ENCODE assay signal across 22 cellular contexts in genomic region chr18:2002604-2003003, GRCh38.
DNase-seq lines count a peak whose midpoint lies in the region; ATAC-seq and TF ChIP-seq lines count a peak whose summit lies in the region.
"Had no signal": no experiment of that assay in that cellular context is flagged by ENCODE, and none has a peak within 500 bp of the region (broad histone marks: within the 10 kb centered on the region; RNA-seq: fewer than 3 reads in every experiment).

No MANE protein-coding gene starts in this region.

- H2AFZ ChIP-seq in trophoblast cell (ENCODE audit: insufficient read depth, low read length, poor library complexity), result peak overlapping the region; percentile 25

- no peak overlapping the region for H3K23ac ChIP-seq in trophoblast cell (ENCODE audit: low read length)

- peak overlapping the region; percentile 29 for H4K8ac ChIP-seq in trophoblast cell (ENCODE audit: low read depth, low read length)

- TF ChIP-seq CTCF in fibroblast of the aortic adventitia (IDR thresholded peaks at IDR 0.05; ENCODE audit: insufficient read depth, low read length), result no peak

- no peak overlapping the region for H3K4ac ChIP-seq in trophoblast cell (ENCODE audit: low read depth, low read length)

- H3K14ac ChIP-seq in trophoblast cell (ENCODE audit: low read length), result no peak overlapping the region

- H3K9ac ChIP-seq in trophoblast cell (ENCODE audit: low read length), result no peak overlapping the region

- H3K79me1 ChIP-seq in trophoblast cell (ENCODE audit: low read length), result peaks cover 12% of the 10 kb centered on the region

- H3K79me2 ChIP-seq in trophoblast cell (ENCODE audit: control insufficient read depth, insufficient read depth, low read length, poor library complexity), result peaks cover 2% of the 10 kb centered on the region

- peaks cover 11 to 14% of the 10 kb centered on the region in 2 experiments for H3K4me1 ChIP-seq in trophoblast cell (ENCODE audit: control insufficient read depth in 1 of 2, insufficient read depth in 2 of 2, low read length in 2 of 2)
- H3K4me1 ChIP-seq: gastroesophageal sphincter, transverse colon had no signal

- DNase-seq in SKM-1 treated with dmso at 0.1 percent for 144 hours (lab: John Stamatoyannopoulos, UW; ENCODE audit: unreplicated experiment), result peak; percentile 39
- no peak for DNase-seq in SKM-1 (lab: John Stamatoyannopoulos, UW; ENCODE audit: unreplicated experiment)
- DNase-seq in OCI-M1 (lab: John Stamatoyannopoulos, UW), result peak; percentile 94
- peak; percentile 43 for DNase-seq in fibroblast of the aortic adventitia (ENCODE audit: low read depth)
- peak; percentile 89 to 94 for DNase-seq in trophoblast cell
- DNase-seq in NCI-H2029 (lab: John Stamatoyannopoulos, UW), result no peak
- no peak for DNase-seq in stimulated activated CD4-positive, alpha-beta T cell treated with anti-CD3 and anti-CD28 coated beads, Interleukin-4, amount 100 ng/mL, for 24 hours
- DNase-seq: activated CD4-positive, alpha-beta T cell treated with anti-CD3 and anti-CD28 coated beads, Interleukin-2, amount 50 U/mL, for 1 hour; activated naive CD8-positive, alpha-beta T cell treated with anti-CD3 and anti-CD28 coated beads for 36 hours; DMS79 treated with DMSO at 0.1 percent for 48 hours; kidney; NCI-H187 treated with DMSO at 0.1 percent for 48 hours; NCI-H226; NCI-H774; PC-3; SIG-M5; stimulated activated CD4-positive, alpha-beta T cell treated with anti-CD3 and anti-CD28 coated beads, Interleukin-12 subunit alpha, Interleukin-12 subunit beta, amount 100 ng/mL, for 4 hours; stomach; transverse colon had no signal

- H3K27ac ChIP-seq in trophoblast cell (ENCODE audit: low read depth, low read length), result peak overlapping the region; percentile 57
- H3K27ac ChIP-seq: gastroesophageal sphincter, stomach, transverse colon had no signal

- H2BK12ac ChIP-seq in trophoblast cell (ENCODE audit: low read length), result peak overlapping the region; percentile 98

- no peak for ATAC-seq in GM21423 (IDR thresholded peaks at IDR 0.05; ENCODE audit: unreplicated experiment)
- ATAC-seq: PC-3 had no signal

- H3K27me3 ChIP-seq in trophoblast cell (ENCODE audit: insufficient read depth, low read length), result no peaks in the 10 kb centered on the region
- H3K27me3 ChIP-seq: gastroesophageal sphincter, stomach, transverse colon had no signal

- H3K36me3 ChIP-seq in trophoblast cell (ENCODE audit: control insufficient read depth in 1 of 2, insufficient read depth in 2 of 2, low read length in 2 of 2), result no peaks in the 10 kb centered on the region
- H3K36me3 ChIP-seq: gastroesophageal sphincter, stomach, transverse colon had no signal

- peak overlapping the region; percentile 82 for H4K91ac ChIP-seq in trophoblast cell (ENCODE audit: low read depth, low read length)

- H2BK120ac ChIP-seq in trophoblast cell (ENCODE audit: insufficient read depth, low read length, poor library complexity), result peak overlapping the region; percentile 69

- H3K18ac ChIP-seq in trophoblast cell (ENCODE audit: low read length), result no peak overlapping the region

- no peak overlapping the region for H2AK5ac ChIP-seq in trophoblast cell (ENCODE audit: low read length)

- no peaks in the 10 kb centered on the region for H3K9me3 ChIP-seq in trophoblast cell (ENCODE audit: insufficient read depth, low read depth, low read length)
- H3K9me3 ChIP-seq: gastroesophageal sphincter, stomach, transverse colon had no signal

- H3K4me3 ChIP-seq in fibroblast of the aortic adventitia (ENCODE audit: low read depth, low read length) (no peak overlapping the region), trophoblast cell (ENCODE audit: low read depth, low read length) (no peak overlapping the region)
- H3K4me3 ChIP-seq: gastroesophageal sphincter, lung, stomach, transverse colon had no signal

- WGBS in trophoblast cell (ENCODE audit: extremely low coverage, insufficient coverage, insufficient read length), result no CpG with 5 or more reads among the region's 7 CpGs

- H2BK5ac ChIP-seq in trophoblast cell (ENCODE audit: low read depth, low read length, poor library complexity), result peak overlapping the region; percentile 85

- H4K12ac ChIP-seq in trophoblast cell (ENCODE audit: low read depth, low read length), result peak overlapping the region; percentile 55

- H3K4me2 ChIP-seq in trophoblast cell (ENCODE audit: low read length), result no peak overlapping the region

Comparison
In these comparisons a context has a peak if more than half of its experiments do, and no peak if none do; other contexts are left out.
1. DNase-seq: peak in SKM-1 treated with dmso at 0.1 percent for 144 hours (single experiment), OCI-M1 (single experiment), fibroblast of the aortic adventitia (single experiment) and trophoblast cell (2 of 2); none in SKM-1 (single experiment), NCI-H2029 (single experiment) and stimulated activated CD4-positive, alpha-beta T cell treated with anti-CD3 and anti-CD28 coated beads, Interleukin-4, amount 100 ng/mL, for 24 hours (single experiment).